In genomic region chr19:55623130-55623868, GRCh38 we compare ENCODE assay signal across 8 cellular contexts. TPM values are rescaled to one million over a fixed set of nuclear protein-coding genes. Genes with fewer than 3 reads are reported as not detected.
A peak's percentile ranks its signal among the peaks of the same experiment; 100 is the strongest.
DNase-seq lines count a peak whose midpoint lies in the region; ATAC-seq, FAIRE-seq and TF ChIP-seq lines count a peak whose summit lies in the region.

No MANE protein-coding gene starts in this region.

- CTCF ChIA-PET in activated naive CD4-positive, alpha-beta T cell treated with anti-CD3 and anti-CD28 coated beads, Interleukin-2, amount 10 ng/mL, durations not matched to agents 7 days and 5 days (lab: Charles Lee), result interaction anchor here (0.6 to 1.5 kb wide), 4 partner anchors 8 to 535 kb away, joined by 3 to 4 read pairs (median 3); no protein-coding TSS in a partner anchor

- no peak for FAIRE-seq in kidney (lab: Jason Lieb, UNC)

- no peak overlapping the region for H3K4me3 Mint-ChIP-seq in activated naive CD4-positive, alpha-beta T cell treated with anti-CD3 and anti-CD28 coated beads, Interleukin-2, amount 10 ng/mL, durations not matched to agents 7 days and 5 days
- H3K4me3 Mint-ChIP-seq in activated naive CD8-positive, alpha-beta T cell treated with anti-CD3 and anti-CD28 coated beads for 36 hours, result peak overlapping the region; percentile 95

- intact Hi-C loops in kidney (cut with DNase I), result no loop called here

- peak overlapping the region; percentile 19 for H3K27ac Mint-ChIP-seq in activated naive CD4-positive, alpha-beta T cell treated with anti-CD3 and anti-CD28 coated beads, Interleukin-2, amount 10 ng/mL, durations not matched to agents 7 days and 5 days
- H3K27ac Mint-ChIP-seq in activated naive CD4-positive, alpha-beta T cell treated with anti-CD3 and anti-CD28 coated beads, Interleukin-2, amount 50 U/mL, for 72 hours, result peak overlapping the region in 1 of 2 donors; percentile 91
- H3K27ac Mint-ChIP-seq in activated naive CD8-positive, alpha-beta T cell treated with anti-CD3 and anti-CD28 coated beads for 36 hours, result no peak overlapping the region

- DNase-seq in activated naive CD4-positive, alpha-beta T cell treated with anti-CD3 and anti-CD28 coated beads, Interleukin-2, amount 10 ng/mL, durations not matched to agents 7 days and 5 days, result no peak
- no peak for DNase-seq in activated naive CD4-positive, alpha-beta T cell treated with anti-CD3 and anti-CD28 coated beads, Interleukin-2, amount 50 U/mL, for 72 hours (ENCODE audit: low spot score in 2 of 2)
- DNase-seq in activated naive CD8-positive, alpha-beta T cell treated with anti-CD3 and anti-CD28 coated beads for 36 hours, result no peak
- DNase-seq in kidney (no peak), cerebellar cortex (ENCODE audit: low spot score) (no peak), SK-N-DZ (ENCODE audit: low spot score) (no peak)

- peaks cover 56% of the 10 kb centered on the region for H3K4me1 Mint-ChIP-seq in activated naive CD4-positive, alpha-beta T cell treated with anti-CD3 and anti-CD28 coated beads, Interleukin-2, amount 10 ng/mL, durations not matched to agents 7 days and 5 days
- H3K4me1 Mint-ChIP-seq in activated naive CD8-positive, alpha-beta T cell treated with anti-CD3 and anti-CD28 coated beads for 36 hours, result peaks cover 49% of the 10 kb centered on the region

- H3K27me3 Mint-ChIP-seq in activated naive CD4-positive, alpha-beta T cell treated with anti-CD3 and anti-CD28 coated beads, Interleukin-2, amount 10 ng/mL, durations not matched to agents 7 days and 5 days, result peaks cover 25% of the 10 kb centered on the region
- peaks cover 9% of the 10 kb centered on the region for H3K27me3 Mint-ChIP-seq in activated naive CD8-positive, alpha-beta T cell treated with anti-CD3 and anti-CD28 coated beads for 36 hours

- peaks cover 2% of the 10 kb centered on the region for H3K9me3 Mint-ChIP-seq in activated naive CD4-positive, alpha-beta T cell treated with anti-CD3 and anti-CD28 coated beads, Interleukin-2, amount 10 ng/mL, durations not matched to agents 7 days and 5 days
- peaks cover 0 to 4% of the 10 kb centered on the region in 2 donors for H3K9me3 Mint-ChIP-seq in activated naive CD4-positive, alpha-beta T cell treated with anti-CD3 and anti-CD28 coated beads, Interleukin-2, amount 50 U/mL, for 72 hours
- no peaks in the 10 kb centered on the region for H3K9me3 Mint-ChIP-seq in activated naive CD8-positive, alpha-beta T cell treated with anti-CD3 and anti-CD28 coated beads for 36 hours

- H3K36me3 Mint-ChIP-seq in activated naive CD4-positive, alpha-beta T cell treated with anti-CD3 and anti-CD28 coated beads, Interleukin-2, amount 10 ng/mL, durations not matched to agents 7 days and 5 days, result peaks cover 28% of the 10 kb centered on the region
- H3K36me3 Mint-ChIP-seq in activated naive CD4-positive, alpha-beta T cell treated with anti-CD3 and anti-CD28 coated beads, Interleukin-2, amount 50 U/mL, for 72 hours, result no peaks in the 10 kb centered on the region
- H3K36me3 Mint-ChIP-seq in activated naive CD8-positive, alpha-beta T cell treated with anti-CD3 and anti-CD28 coated beads for 36 hours, result peaks cover 17% of the 10 kb centered on the region

- peaks cover 0 to 6% of the 10 kb centered on the region in 2 donors for H3K36me3 ChIP-seq in kidney (ENCODE audit: control insufficient read depth in 1 of 2, insufficient read depth in 2 of 2, low read length in 2 of 2)

- H3K9ac ChIP-seq in kidney (ENCODE audit: low read length in 2 of 2), result no peak overlapping the region

- no peaks in the 10 kb centered on the region for H3K9me3 ChIP-seq in kidney (ENCODE audit: control insufficient read depth in 1 of 2, low read length in 2 of 2)

- no peak overlapping the region for H3K27ac ChIP-seq in kidney (ENCODE audit: low read depth in 2 of 2, low read length in 2 of 2)
- H3K27ac ChIP-seq in temporal lobe (ENCODE audit: low read depth, low read length), result peak overlapping the region; percentile 91

- peaks cover 5 to 6% of the 10 kb centered on the region in 2 donors for H3K4me1 ChIP-seq in kidney (ENCODE audit: control insufficient read depth in 1 of 2, insufficient read depth in 1 of 2, low read depth in 1 of 2, low read length in 2 of 2)

- no peak for TF ChIP-seq CTCF in kidney (IDR thresholded peaks at IDR 0.05; ENCODE audit: borderline replicate concordance, extremely low read depth, insufficient read depth)

- ATAC-seq in activated naive CD4-positive, alpha-beta T cell treated with anti-CD3 and anti-CD28 coated beads, Interleukin-2, amount 50 U/mL, for 72 hours, result no peak
- ATAC-seq in HG02571 (IDR thresholded peaks at IDR 0.05; ENCODE audit: unreplicated experiment), result no peak

- peak overlapping the region; percentile 45 to 79 for H3K4me3 ChIP-seq in kidney (ENCODE audit: low read length in 2 of 2)

RNA-seq across cellular contexts. Expression of gene ZNF784, which starts 1.1 kb away (rescaled TPM):
- total RNA-seq in activated naive CD4-positive, alpha-beta T cell treated with anti-CD3 and anti-CD28 coated beads, Interleukin-2, amount 50 U/mL, for 72 hours, result 1 to 10 TPM; 3.6 to 3.9 TPM
- total RNA-seq in activated naive CD8-positive, alpha-beta T cell treated with anti-CD3 and anti-CD28 coated beads for 36 hours, result 1 to 10 TPM; 3.7 to 3.9 TPM
- total RNA-seq in kidney (9.8 TPM), temporal lobe (3.2 TPM)
- polyA plus RNA-seq in kidney (ENCODE audit: insufficient read depth, low read depth, low replicate concordance), result 6.6 TPM
- polyA plus RNA-seq in SK-N-DZ (2014; cell fraction: cytosol; rRNA removed), result 1.7 and 2.9 TPM in 2 replicates
- polyA plus RNA-seq in SK-N-DZ (2014; cell fraction: nucleus; rRNA removed), result 1.5 and 1.7 TPM in 2 replicates

RNA-seq across cellular contexts. Expression of gene ZNF580, which starts 17.5 kb away (rescaled TPM):
- total RNA-seq in activated naive CD4-positive, alpha-beta T cell treated with anti-CD3 and anti-CD28 coated beads, Interleukin-2, amount 50 U/mL, for 72 hours, result 10 to 100 TPM; 18.2 to 33.9 TPM
- 10 to 100 TPM; 29.6 to 30.6 TPM for total RNA-seq in activated naive CD8-positive, alpha-beta T cell treated with anti-CD3 and anti-CD28 coated beads for 36 hours
- total RNA-seq in kidney, result 56.8 TPM
- 47.0 TPM for polyA plus RNA-seq in kidney (ENCODE audit: insufficient read depth, low read depth, low replicate concordance)
- 4.4 TPM for total RNA-seq in temporal lobe
- 6.5 and 12.3 TPM in 2 replicates for polyA plus RNA-seq in SK-N-DZ (2014; cell fraction: cytosol; rRNA removed)
- 12.4 and 15.1 TPM in 2 replicates for polyA plus RNA-seq in SK-N-DZ (2014; cell fraction: nucleus; rRNA removed)

RNA-seq across cellular contexts. Expression of gene ZNF865, which starts 17.9 kb away (rescaled TPM):
- total RNA-seq in activated naive CD4-positive, alpha-beta T cell treated with anti-CD3 and anti-CD28 coated beads, Interleukin-2, amount 50 U/mL, for 72 hours, result 10 to 100 TPM; 13.7 to 15.5 TPM
- 10 to 100 TPM; 10.5 to 10.7 TPM for total RNA-seq in activated naive CD8-positive, alpha-beta T cell treated with anti-CD3 and anti-CD28 coated beads for 36 hours
- total RNA-seq in kidney (17.4 TPM), temporal lobe (2.7 TPM)
- 5.8 TPM for polyA plus RNA-seq in kidney (ENCODE audit: insufficient read depth, low read depth, low replicate concordance)
- polyA plus RNA-seq in SK-N-DZ (2014; cell fraction: cytosol; rRNA removed), result 1.2 and 1.5 TPM in 2 replicates
- 0.95 and 2.3 TPM in 2 replicates for polyA plus RNA-seq in SK-N-DZ (2014; cell fraction: nucleus; rRNA removed)

RNA-seq across cellular contexts. Expression of gene ZNF581, which starts 20.1 kb away (rescaled TPM):
- total RNA-seq in activated naive CD4-positive, alpha-beta T cell treated with anti-CD3 and anti-CD28 coated beads, Interleukin-2, amount 50 U/mL, for 72 hours, result 10 to 100 TPM; 39.9 to 40.0 TPM
- 10 to 100 TPM; 39.9 to 42.3 TPM for total RNA-seq in activated naive CD8-positive, alpha-beta T cell treated with anti-CD3 and anti-CD28 coated beads for 36 hours
- 23.6 TPM for total RNA-seq in kidney
- polyA plus RNA-seq in kidney (ENCODE audit: insufficient read depth, low read depth, low replicate concordance), result 22.0 TPM
- total RNA-seq in temporal lobe, result 6.9 TPM
- polyA plus RNA-seq in SK-N-DZ (2014; cell fraction: cytosol; rRNA removed), result 12.8 and 16.3 TPM in 2 replicates
- 13.8 and 14.5 TPM in 2 replicates for polyA plus RNA-seq in SK-N-DZ (2014; cell fraction: nucleus; rRNA removed)

RNA-seq across cellular contexts. Expression of gene ZNF524, which starts 23.2 kb away (rescaled TPM):
- 10 to 100 TPM; 21.4 to 29.7 TPM for total RNA-seq in activated naive CD4-positive, alpha-beta T cell treated with anti-CD3 and anti-CD28 coated beads, Interleukin-2, amount 50 U/mL, for 72 hours
- 10 to 100 TPM; 10.8 to 11.5 TPM for total RNA-seq in activated naive CD8-positive, alpha-beta T cell treated with anti-CD3 and anti-CD28 coated beads for 36 hours
- total RNA-seq in kidney, result 22.9 TPM
- polyA plus RNA-seq in kidney (ENCODE audit: insufficient read depth, low read depth, low replicate concordance), result 32.6 TPM
- total RNA-seq in temporal lobe, result 4.4 TPM
- polyA plus RNA-seq in SK-N-DZ (2014; cell fraction: cytosol; rRNA removed), result 1.8 and 4.2 TPM in 2 replicates
- polyA plus RNA-seq in SK-N-DZ (2014; cell fraction: nucleus; rRNA removed), result 5.2 and 8.7 TPM in 2 replicates
